In genomic region chr15:29749365-29750086, GRCh38 we compare ENCODE assay signal across 19 cellular contexts.
A peak's percentile ranks its signal among the peaks of the same experiment; 100 is the strongest.
DNase-seq lines count a peak whose midpoint lies in the region; ATAC-seq and TF ChIP-seq lines count a peak whose summit lies in the region.
"Had no signal": no experiment of that assay in that cellular context is flagged by ENCODE, and none has a peak within 500 bp of the region (broad histone marks: within the 10 kb centered on the region; RNA-seq: fewer than 3 reads in every experiment).

No MANE protein-coding gene starts in this region.

- H3K4me1 ChIP-seq in BLaER1: peaks cover 8% of the 10 kb centered on the region; the same call in 1 of the 2 replicates
- H3K4me1 ChIP-seq in heart right ventricle: peaks cover 0 to 33% (median 12%) of the 10 kb centered on the region in 9 donors
- H3K4me1 ChIP-seq: lower lobe of right lung had no signal

- peak; percentile 64 for DNase-seq in SK-MEL-5 (ENCODE audit: low read depth, low spot score)
- no peak for DNase-seq in heart right ventricle
- peak; percentile 7 for DNase-seq in occipital lobe (lab: John Stamatoyannopoulos, UW)
- no peak for DNase-seq in NCI-H1436 treated with DMSO at 0.1 percent for 48 hours (lab: John Stamatoyannopoulos, UW)
- no peak for DNase-seq in stimulated activated naive CD8-positive, alpha-beta T cell treated with anti-CD3 and anti-CD28 coated beads, Interleukin-15, Interleukin-2, amounts not matched to agents 100 U/mL and 50 U/mL, for 24 hours
- no peak for DNase-seq in activated naive CD4-positive, alpha-beta T cell (lab: John Stamatoyannopoulos, UW)
- DNase-seq: activated CD4-positive, alpha-beta T cell treated with anti-CD3 and anti-CD28 coated beads for 48 hours; activated T-cell treated with anti-CD3 and anti-CD28 coated beads for 4 hours; COR-L47; effector memory CD4-positive, alpha-beta T cell; KBM-7; lower lobe of right lung; natural killer cell; NCI-H1092; NCI-H2171; retina had no signal

- no peak overlapping the region for H3K9ac ChIP-seq in BLaER1

- H3K9me3 ChIP-seq in BLaER1 (no peaks in the 10 kb centered on the region), heart right ventricle (peaks cover 0 to 4% (median 0%) of the 10 kb centered on the region in 11 donors)
- H3K9me3 ChIP-seq: lower lobe of right lung, tibial nerve had no signal

- ATAC-seq in heart right ventricle (peak in 7 of 8 donors; percentile 29 to 66 (median 47)), GM19452 (IDR thresholded peaks at IDR 0.05; ENCODE audit: unreplicated experiment) (no peak)
- ATAC-seq in stimulated activated naive CD8-positive, alpha-beta T cell treated with anti-CD3 and anti-CD28 coated beads, Interleukin-15, Interleukin-2, amounts not matched to agents 100 U/mL and 50 U/mL, for 24 hours: no peak
- ATAC-seq: natural killer cell had no signal

- H3K36me3 ChIP-seq in BLaER1 (no peaks in the 10 kb centered on the region), heart right ventricle (peaks cover 0 to 73% (median under 1%) of the 10 kb centered on the region in 9 donors)
- H3K36me3 ChIP-seq: lower lobe of right lung had no signal

- in situ Hi-C loops in SK-MEL-5 (cut with HindIII; ENCODE audit: low pct_unique_long_range_greater_than_20kb, low sequenced_read_pairs): no loop called here

- H3K4me2 ChIP-seq in BLaER1: peak overlapping the region; percentile 16; the same call in 1 of the 2 replicates

- no peak for TF ChIP-seq CTCF in heart right ventricle (IDR thresholded peaks at IDR 0.05)

- intact Hi-C loops in heart right ventricle (cut with DNase I): loop anchor here (2.0 to 10.0 kb wide), 8 partner anchors 63 to 185 kb away; partner anchors contain the start of gene TJP1 (in 2 of the 10)

- H3K27me3 ChIP-seq in BLaER1 (no peaks in the 10 kb centered on the region), heart right ventricle (no peaks in the 10 kb centered on the region)
- H3K27me3 ChIP-seq: tibial nerve had no signal

- H3K4me3 ChIP-seq in BLaER1 (no peak overlapping the region), heart right ventricle (no peak overlapping the region)
- H3K4me3 ChIP-seq: lower lobe of right lung, tibial nerve had no signal

- H3K27ac ChIP-seq in BLaER1: no peak overlapping the region
- peak overlapping the region in 1 of 10 donors; percentile 52 for H3K27ac ChIP-seq in heart right ventricle
- H3K27ac ChIP-seq: lower lobe of right lung had no signal

- no peaks in the 10 kb centered on the region for H4K20me1 ChIP-seq in BLaER1

- WGBS in heart right ventricle, 2 donors: 62 to 64% methylated on average over 15 of the region's 15 CpGs

Comparison
In these comparisons a context has a peak if more than half of its experiments do, and no peak if none do; other contexts are left out.
1. DNase-seq: peak in SK-MEL-5 (single experiment) and occipital lobe (single experiment); none in heart right ventricle (0 of 2), NCI-H1436 treated with DMSO at 0.1 percent for 48 hours (single experiment), stimulated activated naive CD8-positive, alpha-beta T cell treated with anti-CD3 and anti-CD28 coated beads, Interleukin-15, Interleukin-2, amounts not matched to agents 100 U/mL and 50 U/mL, for 24 hours (single experiment) and activated naive CD4-positive, alpha-beta T cell (0 of 4).
2. ATAC-seq: peak in heart right ventricle (7 of 8); none in GM19452 (single experiment) and stimulated activated naive CD8-positive, alpha-beta T cell treated with anti-CD3 and anti-CD28 coated beads, Interleukin-15, Interleukin-2, amounts not matched to agents 100 U/mL and 50 U/mL, for 24 hours (single experiment).